18 cellular contexts compared by ENCODE assay signal in genomic region chr11:113663567-113663966, GRCh38. TPM values are rescaled to one million over a fixed set of nuclear protein-coding genes. Genes with fewer than 3 reads are reported as not detected.
A peak's percentile ranks its signal among the peaks of the same experiment; 100 is the strongest.
DNase-seq lines count a peak whose midpoint lies in the region; ATAC-seq lines count a peak whose summit lies in the region.
"Had no signal": no experiment of that assay in that cellular context is flagged by ENCODE, and none has a peak within 500 bp of the region (broad histone marks: within the 10 kb centered on the region; RNA-seq: fewer than 3 reads in every experiment).

No MANE protein-coding gene starts in this region.

- H3K36me3 Mint-ChIP-seq in activated naive CD4-positive, alpha-beta T cell treated with anti-CD3 and anti-CD28 coated beads, Interleukin-2, amount 10 ng/mL, durations not matched to agents 7 days and 5 days: no peaks in the 10 kb centered on the region

- 67% methylated on average over 1 of the region's 2 CpGs for WGBS in mesenchymal stem cell

- H3K36me3 ChIP-seq in mesenchymal stem cell (ENCODE audit: control insufficient read depth in 1 of 2, insufficient read depth in 2 of 2, low read depth in 1 of 2, low read length in 2 of 2): no peaks in the 10 kb centered on the region
- H3K36me3 ChIP-seq: BLaER1 treated with 17β-estradiol and CSF1 and Interleukin-3, amounts not matched to agents 10 nM and 100 nM; ovary; tibial artery; WERI-Rb-1 had no signal

- H3K4me3 Mint-ChIP-seq in activated naive CD4-positive, alpha-beta T cell treated with anti-CD3 and anti-CD28 coated beads, Interleukin-2, amount 10 ng/mL, durations not matched to agents 7 days and 5 days: no peak overlapping the region
- H3K4me3 Mint-ChIP-seq: activated CD8-positive, alpha-beta T cell treated with anti-CD3 and anti-CD28 coated beads for 36 hours; activated T-helper 17 cell treated with anti-CD3 and anti-CD28 coated beads, Interleukin-2, amount 50 U/mL, for 72 hours had no signal

- no peak overlapping the region for H3K23ac ChIP-seq in mesenchymal stem cell (ENCODE audit: low read length in 2 of 2)

- H3K9me3 Mint-ChIP-seq in activated naive CD4-positive, alpha-beta T cell treated with anti-CD3 and anti-CD28 coated beads, Interleukin-2, amount 10 ng/mL, durations not matched to agents 7 days and 5 days: no peaks in the 10 kb centered on the region

- H3K4me3 ChIP-seq in mesenchymal stem cell (ENCODE audit: insufficient read depth in 1 of 2, low read depth in 1 of 2, low read length in 2 of 2): no peak overlapping the region
- H3K4me3 ChIP-seq: BLaER1 treated with 17β-estradiol and CSF1 and Interleukin-3, amounts not matched to agents 10 nM and 100 nM; GM12878; ovary; tibial artery had no signal

- peaks cover 2 to 26% of the 10 kb centered on the region in 2 experiments for H3K27me3 ChIP-seq in mesenchymal stem cell (ENCODE audit: control insufficient read depth in 1 of 2, insufficient read depth in 1 of 2, low read length in 2 of 2)
- H3K27me3 ChIP-seq: BLaER1 treated with 17β-estradiol and CSF1 and Interleukin-3, amounts not matched to agents 10 nM and 100 nM; ovary; tibial artery had no signal

- no peaks in the 10 kb centered on the region for H3K79me1 ChIP-seq in mesenchymal stem cell (replicated peaks; ENCODE audit: low read length, poor library complexity, severe bottlenecking)

- CTCF ChIA-PET in activated naive CD4-positive, alpha-beta T cell treated with anti-CD3 and anti-CD28 coated beads, Interleukin-2, amount 10 ng/mL, durations not matched to agents 7 days and 5 days (lab: Charles Lee): no interaction called here

- no peaks in the 10 kb centered on the region for H3K4me1 Mint-ChIP-seq in activated naive CD4-positive, alpha-beta T cell treated with anti-CD3 and anti-CD28 coated beads, Interleukin-2, amount 10 ng/mL, durations not matched to agents 7 days and 5 days
- H3K4me1 Mint-ChIP-seq: activated T-helper 17 cell treated with anti-CD3 and anti-CD28 coated beads, Interleukin-2, amount 50 U/mL, for 72 hours had no signal

- no peak overlapping the region for H3K27ac Mint-ChIP-seq in activated naive CD4-positive, alpha-beta T cell treated with anti-CD3 and anti-CD28 coated beads, Interleukin-2, amount 10 ng/mL, durations not matched to agents 7 days and 5 days
- H3K27ac Mint-ChIP-seq: activated CD8-positive, alpha-beta T cell treated with anti-CD3 and anti-CD28 coated beads for 36 hours; activated T-helper 17 cell treated with anti-CD3 and anti-CD28 coated beads, Interleukin-2, amount 50 U/mL, for 72 hours had no signal

- H2BK12ac ChIP-seq in mesenchymal stem cell (ENCODE audit: low read length in 2 of 2): no peak overlapping the region

- H3K9ac ChIP-seq in mesenchymal stem cell (ENCODE audit: low read length): no peak overlapping the region
- H3K9ac ChIP-seq: BLaER1 treated with 17β-estradiol and CSF1 and Interleukin-3, amounts not matched to agents 10 nM and 100 nM had no signal

- H2AFZ ChIP-seq in mesenchymal stem cell (ENCODE audit: low read depth, low read length): no peak overlapping the region

- no peak overlapping the region for H4K8ac ChIP-seq in mesenchymal stem cell (ENCODE audit: low read length)

- no peak overlapping the region for H2BK15ac ChIP-seq in mesenchymal stem cell (ENCODE audit: low read depth, poor library complexity, severe bottlenecking)

- H3K14ac ChIP-seq in mesenchymal stem cell (ENCODE audit: low read length in 2 of 2): no peak overlapping the region

- peaks cover 12% of the 10 kb centered on the region for H3K27me3 Mint-ChIP-seq in activated naive CD4-positive, alpha-beta T cell treated with anti-CD3 and anti-CD28 coated beads, Interleukin-2, amount 10 ng/mL, durations not matched to agents 7 days and 5 days

- no peak overlapping the region for H3K4ac ChIP-seq in mesenchymal stem cell (ENCODE audit: low read depth in 1 of 2, low read length in 2 of 2)

- peak overlapping the region; percentile 1 for H3K27ac ChIP-seq in mesenchymal stem cell (ENCODE audit: low read length, poor library complexity, severe bottlenecking)
- H3K27ac ChIP-seq: BLaER1 treated with 17β-estradiol and CSF1 and Interleukin-3, amounts not matched to agents 10 nM and 100 nM; ovary; tibial artery; WERI-Rb-1 had no signal

- no peak for ATAC-seq in HG02938 (IDR thresholded peaks at IDR 0.05; ENCODE audit: unreplicated experiment)
- ATAC-seq: activated CD8-positive, alpha-beta T cell treated with anti-CD3 and anti-CD28 coated beads for 36 hours; activated T-helper 17 cell treated with anti-CD3 and anti-CD28 coated beads, Interleukin-2, amount 50 U/mL, for 72 hours; GM12878 had no signal

- H3K4me2 ChIP-seq in mesenchymal stem cell (ENCODE audit: low read length, poor library complexity, severe bottlenecking): no peak overlapping the region
- H3K4me2 ChIP-seq: BLaER1 treated with 17β-estradiol and CSF1 and Interleukin-3, amounts not matched to agents 10 nM and 100 nM had no signal

- no peak overlapping the region for H2BK5ac ChIP-seq in mesenchymal stem cell (ENCODE audit: low read depth, low read length, poor library complexity, severe bottlenecking)

- peak overlapping the region; percentile 2 for H2AK5ac ChIP-seq in mesenchymal stem cell (ENCODE audit: low read length, severe bottlenecking)

- H3K18ac ChIP-seq in mesenchymal stem cell (ENCODE audit: low read depth in 1 of 2, low read length in 2 of 2): no peak overlapping the region

- H3K4me1 ChIP-seq in mesenchymal stem cell (ENCODE audit: control insufficient read depth, insufficient read depth, low read depth, low read length): peaks cover 5% of the 10 kb centered on the region

- peak; percentile 27 for DNase-seq in EH (ENCODE audit: low read depth)
- DNase-seq in LHCN-M2 (ENCODE audit: low read depth): peak; percentile 60
- DNase-seq in amniotic epithelial cell (ENCODE audit: low read depth): peak; percentile 72
- no peak for DNase-seq in mesenchymal stem cell
- no peak for DNase-seq in activated naive CD4-positive, alpha-beta T cell treated with anti-CD3 and anti-CD28 coated beads, Interleukin-2, amount 10 ng/mL, durations not matched to agents 7 days and 5 days
- DNase-seq in activated naive CD4-positive, alpha-beta T cell treated with anti-CD3 and anti-CD28 coated beads, Interleukin-2, amount 50 U/mL, for 16 hours: no peak
- DNase-seq in COR-L47 (lab: John Stamatoyannopoulos, UW): no peak
- DNase-seq: activated CD8-positive, alpha-beta T cell treated with anti-CD3 and anti-CD28 coated beads for 36 hours; cortex of kidney; NCI-H1092 treated with DMSO at 0.1 percent for 48 hours; NCI-H446; ovary; tibial artery; WERI-Rb-1 had no signal

- no peak overlapping the region for H2BK120ac ChIP-seq in mesenchymal stem cell (ENCODE audit: low read depth, low read length)

- H3K9me3 ChIP-seq in mesenchymal stem cell (ENCODE audit: control insufficient read depth, low read length): peaks cover 20% of the 10 kb centered on the region
- H3K9me3 ChIP-seq: ovary had no signal

- H4K91ac ChIP-seq in mesenchymal stem cell (ENCODE audit: low read length): no peak overlapping the region

RNA-seq across cellular contexts. Expression of gene TMPRSS5, which starts 42.5 kb away (rescaled TPM):
- total RNA-seq in LHCN-M2 (2014; rRNA removed): 0.17 and 0.38 TPM in 2 replicates
- 0.97 TPM for polyA plus RNA-seq in LHCN-M2 (2012)
- 0.03 TPM for polyA plus RNA-seq in mesenchymal stem cell (2013, experiment 1 of 2)
- 0.03 TPM for polyA plus RNA-seq in mesenchymal stem cell (2013, experiment 2 of 2)

Comparison
In these comparisons a context has a peak if more than half of its experiments do, and no peak if none do; other contexts are left out.
1. DNase-seq: peak in EH (single experiment), LHCN-M2 (single experiment) and amniotic epithelial cell (single experiment); none in mesenchymal stem cell (single experiment), activated naive CD4-positive, alpha-beta T cell treated with anti-CD3 and anti-CD28 coated beads, Interleukin-2, amount 10 ng/mL, durations not matched to agents 7 days and 5 days (single experiment), activated naive CD4-positive, alpha-beta T cell treated with anti-CD3 and anti-CD28 coated beads, Interleukin-2, amount 50 U/mL, for 16 hours (single experiment) and COR-L47 (single experiment).